In genomic region chr1:180229483-180230415, GRCh38 we compare ENCODE assay signal across 8 cellular contexts. TPM values are rescaled to one million over a fixed set of nuclear protein-coding genes. Genes with fewer than 3 reads are reported as not detected.
DNase-seq lines count a peak whose midpoint lies in the region; ATAC-seq and TF ChIP-seq lines count a peak whose summit lies in the region.

Gene LHX4, plus strand, starts transcription at chr1:180230264. Its CDS starts 266 bp downstream, at chr1:180230530.

- H3K9me3 Mint-ChIP-seq in Caco-2 (ENCODE audit: unreplicated experiment): no peaks in the 10 kb centered on the region
- no peaks in the 10 kb centered on the region for H3K9me3 Mint-ChIP-seq in activated T-cell treated with anti-CD3 and anti-CD28 coated beads, Interleukin-2, amount 50 U/mL, for 24 hours

- TF ChIP-seq CTCF in Caco-2 (IDR thresholded peaks at IDR 0.05; ENCODE audit: insufficient read depth in 1 of 2, low read depth in 1 of 2, low read length in 1 of 2, severe bottlenecking in 1 of 2, unreplicated experiment in 1 of 2) (no peak), parathyroid adenoma (IDR thresholded peaks at IDR 0.05) (no peak)

- peak within 1 kb of the TSS; percentile 61 for H3K4me2 ChIP-seq in parathyroid adenoma (ENCODE audit: low read length)

- peak within 1 kb of the TSS; percentile 79 for H3K4me3 Mint-ChIP-seq in Caco-2 (ENCODE audit: unreplicated experiment)
- H3K4me3 Mint-ChIP-seq in activated T-cell treated with anti-CD3 and anti-CD28 coated beads, Interleukin-2, amount 50 U/mL, for 24 hours: peak within 1 kb of the TSS; percentile 73

- no peak within 1 kb of the TSS for H3K9ac ChIP-seq in parathyroid adenoma

- DNase-seq in Caco-2 (peak; percentile 55 to 66), H4 (ENCODE audit: low spot score) (peak; percentile 37), NCI-H226 (peak; percentile 69), Right ventricle myocardium inferior (ENCODE audit: missing footprints) (no peak), anterior cingulate cortex (lab: John Stamatoyannopoulos, UW) (no peak), NCI-H128 (lab: John Stamatoyannopoulos, UW; ENCODE audit: unreplicated experiment) (no peak)
- DNase-seq in activated T-cell treated with anti-CD3 and anti-CD28 coated beads, Interleukin-2, amount 50 U/mL, for 24 hours: peak; percentile 48

- no peak within 1 kb of the TSS for H3K27ac Mint-ChIP-seq in Caco-2 (ENCODE audit: unreplicated experiment)
- no peak within 1 kb of the TSS for H3K27ac Mint-ChIP-seq in activated T-cell treated with anti-CD3 and anti-CD28 coated beads, Interleukin-2, amount 50 U/mL, for 24 hours

- H3K36me3 Mint-ChIP-seq in Caco-2 (ENCODE audit: insufficient read depth, unreplicated experiment): no peaks in the 10 kb centered on the region
- no peaks in the 10 kb centered on the region for H3K36me3 Mint-ChIP-seq in activated T-cell treated with anti-CD3 and anti-CD28 coated beads, Interleukin-2, amount 50 U/mL, for 24 hours (ENCODE audit: low read depth)

- peak; percentile 9 for ATAC-seq in Right ventricle myocardium inferior

- H3K9me3 ChIP-seq in Caco-2 (no peaks in the 10 kb centered on the region), parathyroid adenoma (ENCODE audit: control insufficient read depth, low read length) (no peaks in the 10 kb centered on the region)

- H3K4me1 ChIP-seq in Caco-2 (peaks cover 6% of the 10 kb centered on the region; the same call in 1 of the 2 replicates), parathyroid adenoma (no peaks in the 10 kb centered on the region)

- H3K27me3 ChIP-seq in Caco-2 (replicated peaks; ENCODE audit: control insufficient read depth, insufficient read depth, low read length) (peaks cover 12% of the 10 kb centered on the region), parathyroid adenoma (ENCODE audit: control insufficient read depth, insufficient read depth, low read length) (peaks cover 15% of the 10 kb centered on the region)

- H3K36me3 ChIP-seq in Caco-2 (ENCODE audit: control insufficient read depth, insufficient read depth, low read length) (no peaks in the 10 kb centered on the region), parathyroid adenoma (ENCODE audit: control insufficient read depth, insufficient read depth, low read length) (no peaks in the 10 kb centered on the region)

- CTCF ChIA-PET in Caco-2 (lab: Charles Lee): interaction anchor here (2.6 kb wide), 1 partner anchor 42 kb away, joined by 12 read pairs; no protein-coding TSS in a partner anchor

- peak within 1 kb of the TSS; percentile 60 for H3K4me3 ChIP-seq in Caco-2 (ENCODE audit: low read depth, low read length)
- H3K4me3 ChIP-seq in parathyroid adenoma (ENCODE audit: low read depth, low read length): peak within 1 kb of the TSS; percentile 21

- POLR2A ChIA-PET in Caco-2 (lab: Charles Lee): interaction anchor here (0.6 kb wide), 1 partner anchor 22 kb away, joined by 3 read pairs; no protein-coding TSS in a partner anchor

- no peaks in the 10 kb centered on the region for H3K79me2 ChIP-seq in parathyroid adenoma

- H3K4me1 Mint-ChIP-seq in Caco-2 (ENCODE audit: low read depth, unreplicated experiment): no peaks in the 10 kb centered on the region
- H3K4me1 Mint-ChIP-seq in activated T-cell treated with anti-CD3 and anti-CD28 coated beads, Interleukin-2, amount 50 U/mL, for 24 hours (ENCODE audit: low read depth): peaks cover 32% of the 10 kb centered on the region

- no TSS peak for BruUV-seq in Caco-2 (replicated peaks; lab: Mats Ljungman, UMichigan)

- H2AFZ ChIP-seq in parathyroid adenoma: peak within 1 kb of the TSS; percentile 60

- H3K27me3 Mint-ChIP-seq in Caco-2 (ENCODE audit: insufficient read depth, unreplicated experiment): peaks cover 22% of the 10 kb centered on the region
- peaks cover 85% of the 10 kb centered on the region for H3K27me3 Mint-ChIP-seq in activated T-cell treated with anti-CD3 and anti-CD28 coated beads, Interleukin-2, amount 50 U/mL, for 24 hours

- intact Hi-C loops in Caco-2 (cut with micrococcal nuclease; ENCODE audit: unreplicated experiment): loop anchor here (5.0 kb wide), 1 partner anchor 42 kb away; no protein-coding TSS in a partner anchor
- intact Hi-C loops in Right ventricle myocardium inferior (cut with DNase I): no loop called here

- no peak within 1 kb of the TSS for H3K27ac ChIP-seq in parathyroid adenoma

RNA-seq across cellular contexts. Expression of gene LHX4, which starts in this region (rescaled TPM):
- 0.16 and 0.19 TPM in 2 replicates for total RNA-seq in Caco-2 (2022)
- 0.15 TPM in 1 of 2 replicates, not detected in the other for total RNA-seq in H4 (2014; rRNA removed; shearing (Covaris generic))
- total RNA-seq in Right ventricle myocardium inferior: not detected

Comparison
In these comparisons a context has a peak if more than half of its experiments do, and no peak if none do; other contexts are left out.
1. Peak in DNase-seq and H3K4me3 ChIP-seq in Caco-2; RNA of the gene not detected or under 1 TPM.
2. Peak in DNase-seq in H4; RNA of the gene not detected or under 1 TPM.
3. Peak in ATAC-seq in Right ventricle myocardium inferior; RNA of the gene not detected or under 1 TPM.
4. DNase-seq: peak in NCI-H226 (single experiment) and activated T-cell treated with anti-CD3 and anti-CD28 coated beads, Interleukin-2, amount 50 U/mL, for 24 hours (single experiment); none in Right ventricle myocardium inferior (single experiment), anterior cingulate cortex (0 of 58) and NCI-H128 (single experiment).